In the genomic region with DNA sequence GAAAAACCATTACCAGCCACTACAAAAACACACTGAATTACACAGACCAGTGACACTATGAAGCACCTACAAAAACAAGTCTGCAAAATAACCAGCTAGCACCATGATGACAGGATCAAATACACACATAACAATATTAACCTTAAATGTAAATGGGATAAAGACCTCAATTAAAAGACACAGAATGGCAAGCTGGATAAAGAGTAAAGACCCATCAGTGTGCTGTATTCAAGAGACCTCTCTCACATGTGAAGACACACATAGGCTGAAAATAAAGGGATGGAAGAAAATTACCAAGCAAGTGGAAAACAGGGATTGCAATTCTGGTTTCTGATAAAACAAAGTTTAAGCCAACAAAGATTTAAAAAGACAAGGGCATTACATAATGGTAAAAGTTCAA, we compare ENCODE assay signal across 10 cellular contexts.
ATAC-seq and TF ChIP-seq lines count a peak whose summit lies in the region.
"Had no signal": no experiment of that assay in that cellular context is flagged by ENCODE, and none has a peak within 500 bp of the region (broad histone marks: within the 10 kb centered on the region; RNA-seq: fewer than 3 reads in every experiment).

No MANE protein-coding gene starts in this region.

- no peak for TF ChIP-seq CTCF in HEK293 (tag by site-specific recombination; IDR thresholded peaks at IDR 0.05)

- CTCF ChIA-PET in HEK293 (lab: Yijun Ruan, JAX) = interaction anchor here (1.7 kb wide), 1 partner anchor 12 kb away, joined by 3 read pairs; no protein-coding TSS in a partner anchor

- POLR2A ChIA-PET in HEK293 (lab: Yijun Ruan, JAX) = no interaction called here

- H3K36me3 ChIP-seq in HEK293 (ENCODE audit: control insufficient read depth in 2 of 2, insufficient read depth in 1 of 2, low read length in 2 of 2) = no peaks in the 10 kb centered on the region
- H3K36me3 ChIP-seq: BE2C; BLaER1; BLaER1 treated with 17β-estradiol and CSF1 and Interleukin-3, amounts not matched to agents 10 nM and 100 nM had no signal

- ATAC-seq in HG02678 (IDR thresholded peaks at IDR 0.05; ENCODE audit: unreplicated experiment) = no peak
- ATAC-seq: A549; CD8-positive, alpha-beta T cell had no signal

- H3K4me1 ChIP-seq in HEK293 (ENCODE audit: control insufficient read depth, insufficient read depth, low read length) = no peaks in the 10 kb centered on the region
- H3K4me1 ChIP-seq: A549; BE2C; BLaER1; BLaER1 treated with 17β-estradiol and CSF1 and Interleukin-3, amounts not matched to agents 10 nM and 100 nM; Caco-2 had no signal

- H3K27ac ChIP-seq in HEK293 (ENCODE audit: extremely low read depth, low read depth, low read length) = no peak overlapping the region
- H3K27ac ChIP-seq: 22Rv1; A549; BLaER1; BLaER1 treated with 17β-estradiol and CSF1 and Interleukin-3, amounts not matched to agents 10 nM and 100 nM; C4-2B had no signal

- H3K4me3 ChIP-seq in HEK293 (ENCODE audit: low read depth, low read length) = no peak overlapping the region
- H3K4me3 ChIP-seq: A549; BLaER1; BLaER1 treated with 17β-estradiol and CSF1 and Interleukin-3, amounts not matched to agents 10 nM and 100 nM had no signal

- no peaks in the 10 kb centered on the region; the same call in 1 of the 2 replicates for H3K9me3 ChIP-seq in HEK293 (ENCODE audit: control insufficient read depth, insufficient read depth, low read depth, low read length)
- H3K9me3 ChIP-seq: BE2C, Caco-2 had no signal

TF ChIP-seq in HEK293, 187 proteins besides CTCF, POLR2A, EP300 and RAD21:
- no peak for TF ChIP-seq ZBTB17 (tag by site-specific recombination; IDR thresholded peaks at IDR 0.05)
- TF ChIP-seq ZFHX2 (tag by site-specific recombination; conservative IDR thresholded peaks at IDR 0.05) = no peak
- TF ChIP-seq SETDB1 (IDR thresholded peaks at IDR 0.05; ENCODE audit: insufficient read length, low read length) = peak; percentile 94
